ENCODE assay signal across 8 cellular contexts in genomic region chr9:17116400-17116837, GRCh38. TPM values are rescaled to one million over a fixed set of nuclear protein-coding genes. Genes with fewer than 3 reads are reported as not detected.
DNase-seq lines count a peak whose midpoint lies in the region; ATAC-seq and TF ChIP-seq lines count a peak whose summit lies in the region.

No MANE protein-coding gene starts in this region.

- H3K36me3 Mint-ChIP-seq in CD8-positive, alpha-beta memory T cell: no peaks in the 10 kb centered on the region

- H3K4me3 Mint-ChIP-seq in CD8-positive, alpha-beta memory T cell: no peak overlapping the region

- POLR2A ChIA-PET in Panc1 (lab: Charles Lee): no interaction called here
- POLR2A ChIA-PET in CD8-positive, alpha-beta memory T cell (lab: Charles Lee): no interaction called here

- no peaks in the 10 kb centered on the region for H3K4me1 ChIP-seq in Panc1 (ENCODE audit: control insufficient read depth, insufficient read depth, low read length)
- H3K4me1 ChIP-seq in CD8-positive, alpha-beta memory T cell (ENCODE audit: insufficient read depth, low read length): no peaks in the 10 kb centered on the region

- H3K27me3 Mint-ChIP-seq in CD8-positive, alpha-beta memory T cell: no peaks in the 10 kb centered on the region

- no peak overlapping the region for H3K4me3 ChIP-seq in Panc1 (ENCODE audit: low read depth in 2 of 2, low read length in 2 of 2)
- no peak overlapping the region for H3K4me3 ChIP-seq in retinal pigment epithelial cell (ENCODE audit: low read length)
- no peak overlapping the region for H3K4me3 ChIP-seq in CD8-positive, alpha-beta memory T cell (ENCODE audit: low read length)

- in situ Hi-C loops in Panc1 (cut with HindIII; ENCODE audit: low pct_unique_long_range_greater_than_20kb, low sequenced_read_pairs): no loop called here

- DNase-seq in CD1c-positive myeloid dendritic cell (ENCODE audit: extremely low spot score) (peak; percentile 56), HuH-7 (ENCODE audit: low spot score) (peak; percentile 18), Panc1 (ENCODE audit: low read depth, low spot score) (no peak), fibroblast of gingiva (ENCODE audit: low read depth) (peak; percentile 43), retinal pigment epithelial cell (ENCODE audit: low read depth) (peak; percentile 2), amygdala (lab: John Stamatoyannopoulos, UW) (no peak), NOMO-1 treated with DMSO at 0.1 percent for 48 hours (lab: John Stamatoyannopoulos, UW; ENCODE audit: unreplicated experiment) (no peak)
- no peak for DNase-seq in CD8-positive, alpha-beta memory T cell

- no peaks in the 10 kb centered on the region for H3K9me3 ChIP-seq in Panc1 (ENCODE audit: control insufficient read depth, insufficient read depth, low read depth, low read length)
- H3K9me3 ChIP-seq in CD8-positive, alpha-beta memory T cell (ENCODE audit: low read length): no peaks in the 10 kb centered on the region

- H3K4me1 Mint-ChIP-seq in CD8-positive, alpha-beta memory T cell: no peaks in the 10 kb centered on the region

- peaks cover 2 to 7% (median 5%) of the 10 kb centered on the region in 5 donors for H3K9me3 Mint-ChIP-seq in CD8-positive, alpha-beta memory T cell

- H3K36me3 ChIP-seq in Panc1 (ENCODE audit: control insufficient read depth, insufficient read depth, low read length): no peaks in the 10 kb centered on the region
- H3K36me3 ChIP-seq in CD8-positive, alpha-beta memory T cell (ENCODE audit: insufficient read depth, low read length): no peaks in the 10 kb centered on the region

- H3K27ac Mint-ChIP-seq in CD8-positive, alpha-beta memory T cell: no peak overlapping the region

- no peak overlapping the region for H3K27ac ChIP-seq in Panc1 (ENCODE audit: low read length)
- no peak overlapping the region for H3K27ac ChIP-seq in CD8-positive, alpha-beta memory T cell (ENCODE audit: low read depth, low read length)

- ATAC-seq in Panc1: no peak

- no TSS peak for BruUV-seq in Panc1 (replicated peaks; lab: Mats Ljungman, UMichigan)

- intact Hi-C loops in Panc1 (cut with micrococcal nuclease; ENCODE audit: unreplicated experiment): loop anchor here (5.0 kb wide), 1 partner anchor 346 kb away; no protein-coding TSS in a partner anchor

- no peaks in the 10 kb centered on the region for H3K27me3 ChIP-seq in Panc1 (ENCODE audit: control insufficient read depth, insufficient read depth, low read length)
- no peaks in the 10 kb centered on the region for H3K27me3 ChIP-seq in CD8-positive, alpha-beta memory T cell (ENCODE audit: insufficient read depth, low read length, poor library complexity, severe bottlenecking)

- CTCF ChIA-PET in Panc1 (lab: Charles Lee): interaction anchor here (0.7 kb wide), 1 partner anchor 55 kb away, joined by 3 read pairs; no protein-coding TSS in a partner anchor
- CTCF ChIA-PET in CD8-positive, alpha-beta memory T cell (lab: Charles Lee): no interaction called here

- peak; percentile 20; the same call in 1 of the 2 replicates for TF ChIP-seq CTCF in Panc1 (IDR thresholded peaks at IDR 0.05)
- TF ChIP-seq CTCF in retinal pigment epithelial cell (conservative IDR thresholded peaks at IDR 0.05; ENCODE audit: low read depth, low read length): peak; percentile 25

RNA-seq across cellular contexts. Expression of gene CNTLN, which starts 18.4 kb away (rescaled TPM):
- total RNA-seq in Panc1 (2021; ENCODE audit: unreplicated experiment): not detected
- polyA plus RNA-seq in Panc1 (2012; ENCODE audit: insufficient read length): not detected
- under 1 TPM; 0.20 to 0.24 TPM for total RNA-seq in CD8-positive, alpha-beta memory T cell
- not detected for polyA plus RNA-seq in CD8-positive, alpha-beta memory T cell

Comparison
In these comparisons a context has a peak if more than half of its experiments do, and no peak if none do; other contexts are left out.
1. DNase-seq: peak in CD1c-positive myeloid dendritic cell (single experiment), HuH-7 (single experiment), fibroblast of gingiva (single experiment) and retinal pigment epithelial cell (single experiment); none in Panc1 (single experiment), amygdala (0 of 56), CD8-positive, alpha-beta memory T cell (0 of 5) and NOMO-1 treated with DMSO at 0.1 percent for 48 hours (single experiment).